ENCODE assay signal across 18 cellular contexts in genomic region chr5:146628950-146629349, GRCh38.
A peak's percentile ranks its signal among the peaks of the same experiment; 100 is the strongest.
DNase-seq lines count a peak whose midpoint lies in the region; ATAC-seq and TF ChIP-seq lines count a peak whose summit lies in the region.
"Had no signal": no experiment of that assay in that cellular context is flagged by ENCODE, and none has a peak within 500 bp of the region (broad histone marks: within the 10 kb centered on the region; RNA-seq: fewer than 3 reads in every experiment).

No MANE protein-coding gene starts in this region.

- H3K36me3 Mint-ChIP-seq in stimulated activated effector memory CD8-positive, alpha-beta T cell treated with anti-CD3 and anti-CD28 coated beads, Interleukin-12 subunit alpha, Interleukin-12 subunit beta, amount 100 ng/mL, for 72 hours: no peaks in the 10 kb centered on the region

- H3K36me3 ChIP-seq in SK-N-SH (replicated peaks in 1 of 2; ENCODE audit: control insufficient read depth in 1 of 2, insufficient read depth in 2 of 2, low read length in 1 of 2): no peaks in the 10 kb centered on the region
- H3K36me3 ChIP-seq: BLaER1 treated with 17β-estradiol and CSF1 and Interleukin-3, amounts not matched to agents 10 nM and 100 nM had no signal

- H3K9me3 ChIP-seq in SK-N-SH: no peaks in the 10 kb centered on the region
- H3K9me3 ChIP-seq: A549; BLaER1 treated with 17β-estradiol and CSF1 and Interleukin-3, amounts not matched to agents 10 nM and 100 nM; Caco-2 had no signal

- no peaks in the 10 kb centered on the region for H3K9me3 Mint-ChIP-seq in stimulated activated effector memory CD8-positive, alpha-beta T cell treated with anti-CD3 and anti-CD28 coated beads, Interleukin-12 subunit alpha, Interleukin-12 subunit beta, amount 100 ng/mL, for 72 hours
- H3K9me3 Mint-ChIP-seq: CD4-positive, alpha-beta T cell; CD8-positive, alpha-beta T cell had no signal

- no peaks in the 10 kb centered on the region for H3K27me3 ChIP-seq in SK-N-SH (ENCODE audit: insufficient read depth)
- H3K27me3 ChIP-seq: BLaER1 treated with 17β-estradiol and CSF1 and Interleukin-3, amounts not matched to agents 10 nM and 100 nM had no signal

- no peak overlapping the region for H3K27ac ChIP-seq in SK-N-SH (ENCODE audit: low read depth in 2 of 2, low read length in 1 of 2)
- H3K27ac ChIP-seq: 22Rv1; A549; BLaER1 treated with 17β-estradiol and CSF1 and Interleukin-3, amounts not matched to agents 10 nM and 100 nM; C4-2B had no signal

- H3K79me2 ChIP-seq in SK-N-SH (ENCODE audit: insufficient read depth): no peaks in the 10 kb centered on the region

- no peak overlapping the region for H3K4me2 ChIP-seq in SK-N-SH
- H3K4me2 ChIP-seq: A549; BLaER1 treated with 17β-estradiol and CSF1 and Interleukin-3, amounts not matched to agents 10 nM and 100 nM had no signal

- POLR2A ChIA-PET in SK-N-SH (lab: Yijun Ruan, JAX): no interaction called here

- CTCF ChIA-PET in SK-N-SH (lab: Yijun Ruan, JAX): no interaction called here

- no peak overlapping the region for H2AFZ ChIP-seq in SK-N-SH (ENCODE audit: low read depth)

- H4K20me1 ChIP-seq in SK-N-SH (ENCODE audit: insufficient read depth): no peaks in the 10 kb centered on the region
- H4K20me1 ChIP-seq: BLaER1 treated with 17β-estradiol and CSF1 and Interleukin-3, amounts not matched to agents 10 nM and 100 nM had no signal

- no peak overlapping the region for H3K9ac ChIP-seq in SK-N-SH
- H3K9ac ChIP-seq: BLaER1 treated with 17β-estradiol and CSF1 and Interleukin-3, amounts not matched to agents 10 nM and 100 nM had no signal

- no peak for DNase-seq in SK-N-SH
- DNase-seq in NCI-H82 treated with DMSO at 0.1 percent for 48 hours (lab: John Stamatoyannopoulos, UW; ENCODE audit: unreplicated experiment): peak; percentile 73
- DNase-seq in stimulated activated effector memory CD8-positive, alpha-beta T cell treated with anti-CD3 and anti-CD28 coated beads, Interleukin-12 subunit alpha, Interleukin-12 subunit beta, amount 100 ng/mL, for 72 hours (ENCODE audit: low spot score in 2 of 2): no peak
- DNase-seq in stimulated activated CD8-positive, alpha-beta memory T cell treated with anti-CD3 and anti-CD28 coated beads, Interleukin-4, amount 100 ng/mL, for 48 hours: no peak
- DNase-seq: AML-193; Caco-2; Calu3; CD4-positive, alpha-beta T cell; CD8-positive, alpha-beta T cell; DMS79 treated with DMSO at 0.1 percent for 48 hours; GF-D8 had no signal

- TF ChIP-seq CTCF in SK-N-SH (IDR thresholded peaks at IDR 0.05): no peak

- WGBS in SK-N-SH (ENCODE audit: low lambda C conversion rate): 55% methylated on average over 5 of the region's 5 CpGs

- no peaks in the 10 kb centered on the region for H3K9me2 ChIP-seq in SK-N-SH

- H3K4me1 ChIP-seq in SK-N-SH (ENCODE audit: control insufficient read depth in 1 of 2, insufficient read depth in 2 of 2, low read depth in 1 of 2, low read length in 1 of 2): peaks cover 0 to 12% of the 10 kb centered on the region in 2 experiments; a peak in 1 of 4 replicates
- H3K4me1 ChIP-seq: A549; BLaER1 treated with 17β-estradiol and CSF1 and Interleukin-3, amounts not matched to agents 10 nM and 100 nM; Caco-2 had no signal

- no peak overlapping the region for H3K4me3 Mint-ChIP-seq in stimulated activated effector memory CD8-positive, alpha-beta T cell treated with anti-CD3 and anti-CD28 coated beads, Interleukin-12 subunit alpha, Interleukin-12 subunit beta, amount 100 ng/mL, for 72 hours
- H3K4me3 Mint-ChIP-seq: B cell; CD4-positive, alpha-beta T cell; CD8-positive, alpha-beta T cell had no signal

- peak overlapping the region; percentile 2 for H3K27ac Mint-ChIP-seq in stimulated activated effector memory CD8-positive, alpha-beta T cell treated with anti-CD3 and anti-CD28 coated beads, Interleukin-12 subunit alpha, Interleukin-12 subunit beta, amount 100 ng/mL, for 72 hours
- H3K27ac Mint-ChIP-seq: B cell; CD4-positive, alpha-beta T cell; CD8-positive, alpha-beta T cell had no signal

- TF ChIP-seq EP300 in SK-N-SH (IDR thresholded peaks at IDR 0.05; ENCODE audit: borderline replicate concordance in 1 of 2, low read depth in 1 of 2, low read length in 1 of 2): no peak

- H3F3A ChIP-seq in SK-N-SH (replicated peaks; ENCODE audit: insufficient read depth): no peaks in the 10 kb centered on the region

- H3K4me3 ChIP-seq in SK-N-SH (ENCODE audit: low read depth in 2 of 2, low read length in 1 of 2): no peak overlapping the region
- H3K4me3 ChIP-seq: A549; BLaER1 treated with 17β-estradiol and CSF1 and Interleukin-3, amounts not matched to agents 10 nM and 100 nM had no signal

- TF ChIP-seq RAD21 in SK-N-SH (IDR thresholded peaks at IDR 0.05; ENCODE audit: low read length): no peak

- ATAC-seq in SK-N-SH treated with all-trans-retinoic acid at 6 μM for 48 hours (peak; percentile 56), HG03039 (IDR thresholded peaks at IDR 0.05; ENCODE audit: unreplicated experiment) (no peak)
- ATAC-seq in stimulated activated effector memory CD8-positive, alpha-beta T cell treated with anti-CD3 and anti-CD28 coated beads, Interleukin-12 subunit alpha, Interleukin-12 subunit beta, amount 100 ng/mL, for 72 hours: no peak
- ATAC-seq: A549; CD8-positive, alpha-beta T cell had no signal

- H3K4me1 Mint-ChIP-seq in stimulated activated effector memory CD8-positive, alpha-beta T cell treated with anti-CD3 and anti-CD28 coated beads, Interleukin-12 subunit alpha, Interleukin-12 subunit beta, amount 100 ng/mL, for 72 hours: peaks cover 7% of the 10 kb centered on the region
- H3K4me1 Mint-ChIP-seq: B cell had no signal

TF ChIP-seq in SK-N-SH treated with all-trans-retinoic acid at 6 μM for 48 hours, 23 proteins besides CTCF, POLR2A, EP300 and RAD21 (continues in another document):
- 0 out of 2 replicates have a peak, but pooled peaks have one; percentile 20 for TF ChIP-seq CREB5 (CRISPR knock-in tag; IDR thresholded peaks at IDR 0.05; ENCODE audit: low read depth)

TF ChIP-seq in SK-N-SH, 30 proteins besides CTCF, POLR2A, EP300 and RAD21:
- TF ChIP-seq YY1 (IDR thresholded peaks at IDR 0.05; ENCODE audit: low read depth): no peak
- TF ChIP-seq JUND (IDR thresholded peaks at IDR 0.05): no peak
- TF ChIP-seq FOSL2 (IDR thresholded peaks at IDR 0.05; ENCODE audit: borderline replicate concordance, low read depth): no peak
- TF ChIP-seq TCF12 (IDR thresholded peaks at IDR 0.05): no peak
- TF ChIP-seq USF2 (IDR thresholded peaks at IDR 0.05; ENCODE audit: borderline replicate concordance, low read depth, low read length): no peak
- no peak for TF ChIP-seq SMC3 (IDR thresholded peaks at IDR 0.05; ENCODE audit: low read depth, low read length)
- TF ChIP-seq MXI1 (IDR thresholded peaks at IDR 0.05; ENCODE audit: low read depth, low read length): no peak
- no peak for TF ChIP-seq SIN3A (IDR thresholded peaks at IDR 0.05; ENCODE audit: borderline replicate concordance, low read depth, low read length)
- no peak for TF ChIP-seq NRF1 (IDR thresholded peaks at IDR 0.05; ENCODE audit: low read depth, low read length)
- TF ChIP-seq TAF1 (IDR thresholded peaks at IDR 0.05; ENCODE audit: borderline replicate concordance, low read depth, low read length): no peak
- TF ChIP-seq PBX3 (IDR thresholded peaks at IDR 0.05): no peak
